1 cellular context compared by ENCODE assay signal in genomic region chr16:30737794-30738648, GRCh38.
TF ChIP-seq lines count a peak whose summit lies in the region.

No MANE protein-coding gene starts in this region.

TF ChIP-seq in HepG2, 621 proteins besides CTCF, POLR2A, EP300 and RAD21:
- TF ChIP-seq ZNF256 (CRISPR knock-in tag; conservative IDR thresholded peaks at IDR 0.05) (no peak), AGO2 (optimal IDR thresholded peaks at IDR 0.05; ENCODE audit: low read depth, low read length) (peak; percentile 86), NR2F2 (IDR thresholded peaks at IDR 0.05; ENCODE audit: borderline replicate concordance, low read depth) (no peak)
TF ChIP-seq in HepG2: peak in this region for 1.
